Comparison of ENCODE assay signal across 18 cellular contexts in the genomic region with DNA sequence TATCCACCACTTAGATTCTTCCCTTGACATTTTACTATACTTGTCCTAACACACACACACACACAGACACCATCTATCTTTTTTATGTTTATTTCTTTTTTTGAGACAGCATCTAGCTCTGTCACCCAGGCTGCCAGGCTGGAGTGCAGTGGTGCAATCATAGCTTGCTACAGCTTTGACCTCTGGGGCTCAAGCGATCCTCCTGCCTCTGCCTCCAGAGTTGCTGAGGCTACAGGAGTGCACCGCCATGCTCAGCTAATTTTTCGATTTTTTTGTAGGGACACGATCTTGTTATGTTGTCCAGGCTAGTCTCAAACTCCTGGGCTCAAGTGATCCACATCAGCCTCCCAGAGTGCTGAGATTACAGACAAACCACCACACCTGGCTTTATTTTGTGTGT. TPM values are rescaled to one million over a fixed set of nuclear protein-coding genes. Genes with fewer than 3 reads are reported as not detected.
DNase-seq lines count a peak whose midpoint lies in the region; ATAC-seq and TF ChIP-seq lines count a peak whose summit lies in the region.
"Had no signal": no experiment of that assay in that cellular context is flagged by ENCODE, and none has a peak within 500 bp of the region (broad histone marks: within the 10 kb centered on the region; RNA-seq: fewer than 3 reads in every experiment).

No MANE protein-coding gene starts in this region.

- no peak overlapping the region for H2AFZ ChIP-seq in H9 (ENCODE audit: low read length)

- H3K4me2 ChIP-seq in H9 (ENCODE audit: insufficient read depth, insufficient read length, low read length): no peak overlapping the region

- H3K4me3 Mint-ChIP-seq in activated T-cell treated with anti-CD3 and anti-CD28 coated beads, Interleukin-2, amount 50 U/mL, for 24 hours: no peak overlapping the region
- no peak overlapping the region for H3K4me3 Mint-ChIP-seq in H9
- no peak overlapping the region for H3K4me3 Mint-ChIP-seq in stimulated activated memory B cell treated with anti-CD40 and anti-IgM and Interleukin-4, amounts not matched to agents 10 μg/mL and 1 μg/mL and 100 μg/mL, for 72 hours
- H3K4me3 Mint-ChIP-seq: CD4-positive, alpha-beta T cell had no signal

- H2BK15ac ChIP-seq in H9 (ENCODE audit: low read depth, low read length): no peak overlapping the region

- peak overlapping the region; percentile 34 for H3K27ac Mint-ChIP-seq in activated T-cell treated with anti-CD3 and anti-CD28 coated beads, Interleukin-2, amount 50 U/mL, for 24 hours
- H3K27ac Mint-ChIP-seq in H9: peak overlapping the region in 2 of 3 experiments; percentile 37 to 53; a peak in 3 of 7 replicates
- H3K27ac Mint-ChIP-seq in stimulated activated memory B cell treated with anti-CD40 and anti-IgM and Interleukin-4, amounts not matched to agents 10 μg/mL and 1 μg/mL and 100 μg/mL, for 72 hours: peak overlapping the region; percentile 69

- no peaks in the 10 kb centered on the region for H3K27me3 Mint-ChIP-seq in activated T-cell treated with anti-CD3 and anti-CD28 coated beads, Interleukin-2, amount 50 U/mL, for 24 hours
- no peaks in the 10 kb centered on the region; the same call in 1 of the 2 replicates for H3K27me3 Mint-ChIP-seq in H9 (ENCODE audit: low read depth)
- H3K27me3 Mint-ChIP-seq in stimulated activated memory B cell treated with anti-CD40 and anti-IgM and Interleukin-4, amounts not matched to agents 10 μg/mL and 1 μg/mL and 100 μg/mL, for 72 hours: no peaks in the 10 kb centered on the region
- H3K27me3 Mint-ChIP-seq: CD4-positive, alpha-beta T cell had no signal

- H3K9ac ChIP-seq in H9 (ENCODE audit: extremely low read depth, insufficient read length, low read length): no peak overlapping the region

- H3K27ac ChIP-seq in H9 (ENCODE audit: insufficient read length, low read depth, low read length): no peak overlapping the region

- H3K14ac ChIP-seq in H9 (ENCODE audit: insufficient read depth, low read length): no peak overlapping the region

- no peak overlapping the region for H4K8ac ChIP-seq in H9 (replicated peaks; ENCODE audit: insufficient read length, low read depth, low read length)

- no peak for TF ChIP-seq CTCF in H9 (conservative IDR thresholded peaks at IDR 0.05)

- H3K79me1 ChIP-seq in H9 (ENCODE audit: insufficient read depth, low read depth, low read length, poor library complexity, severe bottlenecking): peaks cover 6% of the 10 kb centered on the region

- H3K9me3 ChIP-seq in H9 (ENCODE audit: control insufficient read depth, low read depth, low read length): no peaks in the 10 kb centered on the region

- peaks cover 3% of the 10 kb centered on the region; the same call in 1 of the 2 replicates for H3K79me2 ChIP-seq in H9 (ENCODE audit: insufficient read depth, low read length)

- no peak overlapping the region for H4K91ac ChIP-seq in H9 (ENCODE audit: insufficient read length, low read depth, low read length)

- no peak overlapping the region for H3K18ac ChIP-seq in H9 (ENCODE audit: insufficient read length, low read depth, low read length)

- H4K5ac ChIP-seq in H9 (ENCODE audit: insufficient read length, low read depth, low read length): no peak overlapping the region

- H3K4me1 Mint-ChIP-seq in activated T-cell treated with anti-CD3 and anti-CD28 coated beads, Interleukin-2, amount 50 U/mL, for 24 hours (ENCODE audit: low read depth): peaks cover 26% of the 10 kb centered on the region
- no peaks in the 10 kb centered on the region for H3K4me1 Mint-ChIP-seq in H9
- peaks cover 36% of the 10 kb centered on the region for H3K4me1 Mint-ChIP-seq in stimulated activated memory B cell treated with anti-CD40 and anti-IgM and Interleukin-4, amounts not matched to agents 10 μg/mL and 1 μg/mL and 100 μg/mL, for 72 hours

- H2AK5ac ChIP-seq in H9 (ENCODE audit: insufficient read length, low read length): no peak overlapping the region

- no peak for DNase-seq in activated T-cell treated with anti-CD3 and anti-CD28 coated beads, Interleukin-2, amount 50 U/mL, for 24 hours
- no peak for DNase-seq in activated T-cell treated with anti-CD3 and anti-CD28 coated beads, Interleukin-2, amount 50 U/mL, for 1 hour
- DNase-seq in H9: no peak
- DNase-seq in mesenteric fat pad (ENCODE audit: low spot score): peak; percentile 20
- no peak for DNase-seq in NCI-H1092 treated with DMSO at 0.1 percent for 48 hours (lab: John Stamatoyannopoulos, UW)
- DNase-seq in stimulated activated CD4-positive, alpha-beta T cell treated with anti-CD3 and anti-CD28 coated beads, Interleukin-4, amount 100 ng/mL, for 1 hour: no peak
- no peak for DNase-seq in NCI-H1105 (lab: John Stamatoyannopoulos, UW)
- DNase-seq: 8988T; Calu3; CD4-positive, alpha-beta T cell; NCI-H1417; NCI-H187; NCI-H2107; NCI-H510A; NCI-H774 had no signal

- no peak overlapping the region for H2BK120ac ChIP-seq in H9 (ENCODE audit: low read depth, low read length, poor library complexity, severe bottlenecking)

- no peak overlapping the region for H2BK12ac ChIP-seq in H9 (ENCODE audit: insufficient read length, low read depth, low read length)

- H3K23ac ChIP-seq in H9 (ENCODE audit: insufficient read length, low read depth, low read length): no peak overlapping the region

- H3K4ac ChIP-seq in H9 (ENCODE audit: low read depth, low read length): no peak overlapping the region

- ATAC-seq in stimulated activated memory B cell treated with anti-CD40 and anti-IgM and Interleukin-4, amounts not matched to agents 10 μg/mL and 1 μg/mL and 100 μg/mL, for 72 hours: no peak
- ATAC-seq: K562, Right ventricle myocardium inferior had no signal

- H3K4me1 ChIP-seq in H9 (ENCODE audit: insufficient read depth, low read length): no peaks in the 10 kb centered on the region

- H3K36me3 Mint-ChIP-seq in activated T-cell treated with anti-CD3 and anti-CD28 coated beads, Interleukin-2, amount 50 U/mL, for 24 hours (ENCODE audit: low read depth): peaks cover 82% of the 10 kb centered on the region
- peaks cover 8 to 54% (median 49%) of the 10 kb centered on the region in 3 experiments for H3K36me3 Mint-ChIP-seq in H9 (ENCODE audit: insufficient read depth in 1 of 3, low read depth in 3 of 3)
- H3K36me3 Mint-ChIP-seq in stimulated activated memory B cell treated with anti-CD40 and anti-IgM and Interleukin-4, amounts not matched to agents 10 μg/mL and 1 μg/mL and 100 μg/mL, for 72 hours: peaks cover 63% of the 10 kb centered on the region

- no peak overlapping the region for H3K56ac ChIP-seq in H9 (ENCODE audit: insufficient read length, low read depth, low read length)

- no peaks in the 10 kb centered on the region for H3K23me2 ChIP-seq in H9 (ENCODE audit: insufficient read length, low read depth, low read length, poor library complexity, severe bottlenecking)

- H3K9me3 Mint-ChIP-seq in activated T-cell treated with anti-CD3 and anti-CD28 coated beads, Interleukin-2, amount 50 U/mL, for 24 hours: no peaks in the 10 kb centered on the region
- no peaks in the 10 kb centered on the region for H3K9me3 Mint-ChIP-seq in H9
- no peaks in the 10 kb centered on the region for H3K9me3 Mint-ChIP-seq in stimulated activated memory B cell treated with anti-CD40 and anti-IgM and Interleukin-4, amounts not matched to agents 10 μg/mL and 1 μg/mL and 100 μg/mL, for 72 hours
- H3K9me3 Mint-ChIP-seq: CD4-positive, alpha-beta T cell had no signal

- H3K27me3 ChIP-seq in H9 (ENCODE audit: insufficient read depth, low read length): no peaks in the 10 kb centered on the region

- no peak overlapping the region for H3T11ph ChIP-seq in H9 (ENCODE audit: low read length)

- H2BK20ac ChIP-seq in H9 (ENCODE audit: low read depth, low read length, poor library complexity, severe bottlenecking): no peak overlapping the region

- H2BK5ac ChIP-seq in H9 (ENCODE audit: insufficient read length, low read length): no peak overlapping the region

- no CpG with 5 or more reads among the region's 4 CpGs for WGBS in H9 (ENCODE audit: extremely low coverage, insufficient read length, low lambda C conversion rate)

- no peaks in the 10 kb centered on the region for H4K20me1 ChIP-seq in H9 (ENCODE audit: control insufficient read depth, insufficient read depth, insufficient read length)

RNA-seq across cellular contexts. Expression of a gene that starts 16.7 kb away (rescaled TPM):
- 69.1 and 73.3 TPM in 2 replicates for total RNA-seq in H9 (2021)
- total RNA-seq in mesenteric fat pad: 65.9 TPM
